21 cellular contexts compared by ENCODE assay signal in genomic region chr18:59704146-59704545, GRCh38. TPM values are rescaled to one million over a fixed set of nuclear protein-coding genes. Genes with fewer than 3 reads are reported as not detected.
DNase-seq lines count a peak whose midpoint lies in the region; TF ChIP-seq lines count a peak whose summit lies in the region.
"Had no signal": no experiment of that assay in that cellular context is flagged by ENCODE, and none has a peak within 500 bp of the region (broad histone marks: within the 10 kb centered on the region; RNA-seq: fewer than 3 reads in every experiment).

No MANE protein-coding gene starts in this region.

- no peak overlapping the region for H2BK12ac ChIP-seq in trophoblast cell (ENCODE audit: low read length)

- H3K79me1 ChIP-seq in trophoblast cell (ENCODE audit: low read length) = peaks cover 31% of the 10 kb centered on the region

- H3K14ac ChIP-seq in trophoblast cell (ENCODE audit: low read length) = no peak overlapping the region

- WGBS in mammary epithelial cell (ENCODE audit: low coverage, missing lambda C conversion rate) = 27% methylated on average over 1 of the region's 1 CpG
- WGBS in trophoblast cell (ENCODE audit: extremely low coverage, insufficient coverage, insufficient read length) = no CpG with 5 or more reads among the region's 1 CpG

- H3K36me3 ChIP-seq in HEK293 (ENCODE audit: control insufficient read depth in 2 of 2, insufficient read depth in 1 of 2, low read length in 2 of 2) (no peaks in the 10 kb centered on the region), mammary epithelial cell (ENCODE audit: insufficient read depth, low read length) (no peaks in the 10 kb centered on the region), trophoblast cell (ENCODE audit: control insufficient read depth in 1 of 2, insufficient read depth in 2 of 2, low read length in 2 of 2) (peaks cover 0 to 1% of the 10 kb centered on the region in 2 experiments)

- H3K9ac ChIP-seq in mammary epithelial cell (ENCODE audit: insufficient read depth, low read length) (no peak overlapping the region), trophoblast cell (ENCODE audit: low read length) (no peak overlapping the region)

- H3K4me3 ChIP-seq in HEK293 (ENCODE audit: low read depth, low read length) (no peak overlapping the region), mammary epithelial cell (replicated peaks in 1 of 3; ENCODE audit: insufficient read depth in 1 of 3, low read depth in 2 of 3, low read length in 3 of 3) (no peak overlapping the region), trophoblast cell (ENCODE audit: low read depth, low read length) (no peak overlapping the region)

- no peak overlapping the region for H2AK5ac ChIP-seq in trophoblast cell (ENCODE audit: low read length)

- H2AFZ ChIP-seq in mammary epithelial cell (ENCODE audit: low read depth, low read length) (no peak overlapping the region), trophoblast cell (ENCODE audit: insufficient read depth, low read length, poor library complexity) (no peak overlapping the region)

- intact Hi-C loops in mammary epithelial cell (cut with micrococcal nuclease) (no loop called here), head of caudate nucleus (cut with DNase I) (no loop called here)

- CTCF ChIA-PET in HEK293 (lab: Yijun Ruan, JAX) = interaction anchor here (0.7 to 1.0 kb wide), 3 partner anchors 10 to 302 kb away, joined by 3 read pairs; no protein-coding TSS in a partner anchor
- CTCF ChIA-PET in mammary epithelial cell (lab: Charles Lee; ENCODE audit: low non-redundant PET) = no interaction called here

- no peak overlapping the region for H4K8ac ChIP-seq in trophoblast cell (ENCODE audit: low read depth, low read length)

- no peak overlapping the region for H4K12ac ChIP-seq in trophoblast cell (ENCODE audit: low read depth, low read length)

- dilution Hi-C loops in mammary epithelial cell (cut with HindIII; ENCODE audit: low sequenced_read_pairs) = no loop called here

- H2BK120ac ChIP-seq in trophoblast cell (ENCODE audit: insufficient read depth, low read length, poor library complexity) = no peak overlapping the region

- H3K9me3 ChIP-seq in HEK293 (ENCODE audit: control insufficient read depth, insufficient read depth, low read depth, low read length) (no peaks in the 10 kb centered on the region), mammary epithelial cell (replicated peaks; ENCODE audit: insufficient read depth, low read length) (no peaks in the 10 kb centered on the region), trophoblast cell (ENCODE audit: insufficient read depth, low read depth, low read length) (no peaks in the 10 kb centered on the region)

- no peak for TF ChIP-seq CTCF in HEK293 (tag by site-specific recombination; IDR thresholded peaks at IDR 0.05)
- no peak for TF ChIP-seq CTCF in mammary epithelial cell (conservative IDR thresholded peaks at IDR 0.05 in 1 of 2, IDR thresholded peaks at IDR 0.05 in 1 of 2; ENCODE audit: extremely low read depth in 1 of 2, insufficient read depth in 1 of 2, low read depth in 1 of 2, low read length in 2 of 2)

- H3K27ac ChIP-seq in HEK293 (ENCODE audit: extremely low read depth, low read depth, low read length) (no peak overlapping the region), mammary epithelial cell (ENCODE audit: insufficient read depth, low read depth, low read length) (peak overlapping the region; percentile 70), trophoblast cell (ENCODE audit: low read depth, low read length) (no peak overlapping the region), substantia nigra (ENCODE audit: low read depth, low read length, poor library complexity, severe bottlenecking) (no peak overlapping the region)

- POLR2A ChIA-PET in HEK293 (lab: Yijun Ruan, JAX) = interaction anchor here (0.6 kb wide), 1 partner anchor 69 kb away, joined by 4 read pairs; no protein-coding TSS in a partner anchor

- DNase-seq in M059J (ENCODE audit: low read depth) = peak; percentile 69
- DNase-seq in mammary epithelial cell = peak; percentile 82
- no peak for DNase-seq in trophoblast cell
- DNase-seq in HuH-7.5 (ENCODE audit: low spot score) = no peak
- DNase-seq in substantia nigra (lab: John Stamatoyannopoulos, UW) = no peak
- no peak for DNase-seq in head of caudate nucleus
- DNase-seq in NCI-H446 (lab: John Stamatoyannopoulos, UW) = no peak
- DNase-seq: AML-193, COR-L47, H9, KBM-7, NCI-H1092, NCI-H1436 treated with DMSO at 0.1 percent for 48 hours, NCI-H2029, NCI-H510A, NCI-H82, OCI-M1, SHP77 treated with DMSO at 0.1 percent for 48 hours, T1000 had no signal

- no peaks in the 10 kb centered on the region for H4K20me1 ChIP-seq in mammary epithelial cell (ENCODE audit: insufficient read depth, low read length)

- no peak overlapping the region for H3K4ac ChIP-seq in trophoblast cell (ENCODE audit: low read depth, low read length)

- BruUV-seq in mammary epithelial cell (replicated peaks; lab: Mats Ljungman, UMichigan) = no TSS peak

- H3K27me3 ChIP-seq in mammary epithelial cell (ENCODE audit: insufficient read depth, low read length) (no peaks in the 10 kb centered on the region), trophoblast cell (ENCODE audit: insufficient read depth, low read length) (no peaks in the 10 kb centered on the region)

- no peak overlapping the region for H3K18ac ChIP-seq in trophoblast cell (ENCODE audit: low read length)

- H4K91ac ChIP-seq in trophoblast cell (ENCODE audit: low read depth, low read length) = peak overlapping the region; percentile 48

- H3K4me1 ChIP-seq in HEK293 (ENCODE audit: control insufficient read depth, insufficient read depth, low read length) (peaks cover 4% of the 10 kb centered on the region; the same call in 1 of the 2 replicates), mammary epithelial cell (ENCODE audit: insufficient read depth, low read length) (peaks cover 26% of the 10 kb centered on the region), trophoblast cell (ENCODE audit: control insufficient read depth in 1 of 2, insufficient read depth in 2 of 2, low read length in 2 of 2) (peaks cover 28 to 44% of the 10 kb centered on the region in 2 experiments)

- H3K23ac ChIP-seq in trophoblast cell (ENCODE audit: low read length) = no peak overlapping the region

- H3K79me2 ChIP-seq in mammary epithelial cell (ENCODE audit: insufficient read depth, low read length) (no peaks in the 10 kb centered on the region), trophoblast cell (ENCODE audit: control insufficient read depth, insufficient read depth, low read length, poor library complexity) (peaks cover 8% of the 10 kb centered on the region)

- in situ Hi-C loops in mammary epithelial cell (cut with MboI; ENCODE audit: low sequenced_read_pairs in 2 of 2) = no loop called here

- H2BK5ac ChIP-seq in trophoblast cell (ENCODE audit: low read depth, low read length, poor library complexity) = no peak overlapping the region

- no peak overlapping the region for H3K4me2 ChIP-seq in mammary epithelial cell (ENCODE audit: insufficient read depth, low read depth, low read length)
- no peak overlapping the region for H3K4me2 ChIP-seq in trophoblast cell (ENCODE audit: low read length)

TF ChIP-seq in HEK293, 187 proteins besides CTCF, POLR2A, EP300 and RAD21:
- TF ChIP-seq ZNF76 (tag by site-specific recombination; IDR thresholded peaks at IDR 0.05; ENCODE audit: borderline replicate concordance, low read depth) (no peak), BCL6B (tag by site-specific recombination; IDR thresholded peaks at IDR 0.05) (peak; percentile 24; the same call in 1 of the 2 replicates), SCRT2 (tag by site-specific recombination; IDR thresholded peaks at IDR 0.05) (0 out of 2 replicates have a peak, but pooled peaks have one; percentile 35)

RNA-seq across cellular contexts. Expression of gene CCBE1, which starts 6.9 kb away (rescaled TPM):
- 7.2 and 7.7 TPM in 2 replicates for total RNA-seq in M059J (2014; rRNA removed; shearing (Covaris generic))
- total RNA-seq in mammary epithelial cell = 10 to 100 TPM in 1 of 2 donors, under 1 TPM in 1; 0.50 to 18.4 TPM
- polyA plus RNA-seq in mammary epithelial cell = 14.9 TPM
- 4.8 TPM for polyA minus RNA-seq in mammary epithelial cell
- 13.0 and 15.2 TPM in 2 replicates for polyA plus RNA-seq in trophoblast cell (2013)
- total RNA-seq: T-helper 1 cell treated with Interleukin-12 subunit alpha and Interleukin-12 subunit beta and Interleukin-4 antibody, amounts not matched to agents 30 ng/mL and 1 ng/mL, for 36 hours had no signal

Comparison
In these comparisons a context has a peak if more than half of its experiments do, and no peak if none do; other contexts are left out.
1. DNase-seq: peak in M059J (single experiment) and mammary epithelial cell (single experiment); none in trophoblast cell (0 of 2), HuH-7.5 (single experiment), substantia nigra (0 of 49), head of caudate nucleus (0 of 42) and NCI-H446 (0 of 2).